19 cellular contexts compared by ENCODE assay signal in genomic region chr1:33425900-33426299, GRCh38. TPM values are rescaled to one million over a fixed set of nuclear protein-coding genes. Genes with fewer than 3 reads are reported as not detected.
DNase-seq lines count a peak whose midpoint lies in the region; ATAC-seq and TF ChIP-seq lines count a peak whose summit lies in the region.
"Had no signal": no experiment of that assay in that cellular context is flagged by ENCODE, and none has a peak within 500 bp of the region (broad histone marks: within the 10 kb centered on the region; RNA-seq: fewer than 3 reads in every experiment).

No MANE protein-coding gene starts in this region.

- no peak overlapping the region for H3K27ac Mint-ChIP-seq in activated CD4-positive, alpha-beta T cell treated with anti-CD3 and anti-CD28 coated beads for 36 hours
- H3K27ac Mint-ChIP-seq in activated CD4-positive, alpha-beta T cell treated with anti-CD3 and anti-CD28 coated beads, Interleukin-2, amount 10 ng/mL, durations not matched to agents 7 days and 5 days, result no peak overlapping the region
- no peak overlapping the region for H3K27ac Mint-ChIP-seq in stimulated activated naive B cell treated with anti-CD40 and anti-IgM and Interleukin-4, amounts not matched to agents 10 μg/mL and 1 μg/mL and 100 μg/mL, for 72 hours
- H3K27ac Mint-ChIP-seq: B cell; CD4-positive, CD25-positive, alpha-beta regulatory T cell had no signal

- peak; percentile 48 for ATAC-seq in activated CD4-positive, alpha-beta T cell treated with anti-CD3 and anti-CD28 coated beads for 36 hours
- ATAC-seq in stimulated activated naive B cell treated with anti-CD40 and anti-IgM and Interleukin-4, amounts not matched to agents 10 μg/mL and 1 μg/mL and 100 μg/mL, for 72 hours (replicated peaks), result peak; percentile 47 to 64
- no peak for ATAC-seq in aorta (ENCODE audit: low FRiP score)
- ATAC-seq in GM21381 (IDR thresholded peaks at IDR 0.05; ENCODE audit: unreplicated experiment), result no peak
- ATAC-seq: K562 had no signal

- DNase-seq in activated CD4-positive, alpha-beta T cell treated with anti-CD3 and anti-CD28 coated beads for 36 hours, result peak; percentile 8
- no peak for DNase-seq in activated CD4-positive, alpha-beta T cell treated with anti-CD3 and anti-CD28 coated beads, Interleukin-2, amount 10 ng/mL, durations not matched to agents 7 days and 5 days
- DNase-seq in GM20000 (ENCODE audit: low spot score), result peak; percentile 43
- no peak for DNase-seq in stimulated activated naive B cell treated with anti-CD40 and anti-IgM and Interleukin-4, amounts not matched to agents 10 μg/mL and 1 μg/mL and 100 μg/mL, for 72 hours
- DNase-seq in cerebellar cortex (ENCODE audit: low spot score), result no peak
- no peak for DNase-seq in aorta
- DNase-seq: CD4-positive, CD25-positive, alpha-beta regulatory T cell; DMS53; HCEC 1CT; NCI-H1417 treated with DMSO at 0.1 percent for 48 hours; NCI-H1930; NCI-H526 treated with DMSO at 0.1 percent for 48 hours; RPMI8226; SJCRH30 had no signal

- no peaks in the 10 kb centered on the region for H3K9me3 Mint-ChIP-seq in activated CD4-positive, alpha-beta T cell treated with anti-CD3 and anti-CD28 coated beads for 36 hours (ENCODE audit: low read depth)
- H3K9me3 Mint-ChIP-seq in activated CD4-positive, alpha-beta T cell treated with anti-CD3 and anti-CD28 coated beads, Interleukin-2, amount 10 ng/mL, durations not matched to agents 7 days and 5 days, result no peaks in the 10 kb centered on the region
- no peaks in the 10 kb centered on the region for H3K9me3 Mint-ChIP-seq in stimulated activated naive B cell treated with anti-CD40 and anti-IgM and Interleukin-4, amounts not matched to agents 10 μg/mL and 1 μg/mL and 100 μg/mL, for 72 hours

- no peaks in the 10 kb centered on the region for H3K27me3 ChIP-seq in aorta (ENCODE audit: control insufficient read depth in 1 of 2, insufficient read depth in 2 of 2, low read length in 1 of 2)
- H3K27me3 ChIP-seq: SJCRH30 had no signal

- 94 to 100% methylated on average over 2 of the region's 2 CpGs for WGBS in aorta, 2 donors

- peaks cover 14% of the 10 kb centered on the region for H3K27me3 Mint-ChIP-seq in activated CD4-positive, alpha-beta T cell treated with anti-CD3 and anti-CD28 coated beads for 36 hours
- peaks cover 30% of the 10 kb centered on the region for H3K27me3 Mint-ChIP-seq in activated CD4-positive, alpha-beta T cell treated with anti-CD3 and anti-CD28 coated beads, Interleukin-2, amount 10 ng/mL, durations not matched to agents 7 days and 5 days
- H3K27me3 Mint-ChIP-seq in stimulated activated naive B cell treated with anti-CD40 and anti-IgM and Interleukin-4, amounts not matched to agents 10 μg/mL and 1 μg/mL and 100 μg/mL, for 72 hours, result peaks cover 16 to 17% of the 10 kb centered on the region in 2 donors

- H3K9me3 ChIP-seq in aorta (ENCODE audit: control insufficient read depth, low read length), result no peaks in the 10 kb centered on the region
- H3K9me3 ChIP-seq: SJCRH30 had no signal

- H3K4me1 Mint-ChIP-seq in activated CD4-positive, alpha-beta T cell treated with anti-CD3 and anti-CD28 coated beads for 36 hours, result peaks cover 5% of the 10 kb centered on the region
- H3K4me1 Mint-ChIP-seq in activated CD4-positive, alpha-beta T cell treated with anti-CD3 and anti-CD28 coated beads, Interleukin-2, amount 10 ng/mL, durations not matched to agents 7 days and 5 days, result peaks cover 5% of the 10 kb centered on the region
- H3K4me1 Mint-ChIP-seq in stimulated activated naive B cell treated with anti-CD40 and anti-IgM and Interleukin-4, amounts not matched to agents 10 μg/mL and 1 μg/mL and 100 μg/mL, for 72 hours, result peaks cover 8 to 11% of the 10 kb centered on the region in 2 donors
- H3K4me1 Mint-ChIP-seq: B cell had no signal

- H3K27ac ChIP-seq in VCaP (peak overlapping the region; percentile 91; the same call in 1 of the 2 replicates), aorta (ENCODE audit: low read depth in 1 of 2, low read length in 2 of 2) (no peak overlapping the region)
- H3K27ac ChIP-seq: 22Rv1, SJCRH30 had no signal

- intact Hi-C loops in activated CD4-positive, alpha-beta T cell treated with anti-CD3 and anti-CD28 coated beads for 36 hours (cut with DNase I, micrococcal nuclease), result no loop called here
- intact Hi-C loops in aorta (cut with DNase I), result no loop called here

- H3K36me3 ChIP-seq in aorta (ENCODE audit: control insufficient read depth in 1 of 2, insufficient read depth in 2 of 2, low read length in 1 of 2), result peaks cover 0 to 2% of the 10 kb centered on the region in 2 donors

- peaks cover 0 to 7% of the 10 kb centered on the region in 2 donors for H3K4me1 ChIP-seq in aorta (ENCODE audit: control insufficient read depth in 1 of 2, insufficient read depth in 2 of 2, low read length in 2 of 2)

- TF ChIP-seq CTCF in GM20000 (IDR thresholded peaks at IDR 0.05; ENCODE audit: extremely low read depth, missing control alignments) (no peak), VCaP (conservative IDR thresholded peaks at IDR 0.05) (no peak)

- CTCF ChIA-PET in activated CD4-positive, alpha-beta T cell treated with anti-CD3 and anti-CD28 coated beads for 36 hours (lab: Charles Lee), result interaction anchor here (1.0 kb wide), 1 partner anchor 18 kb away, joined by 3 read pairs; no protein-coding TSS in a partner anchor
- CTCF ChIA-PET in activated CD4-positive, alpha-beta T cell treated with anti-CD3 and anti-CD28 coated beads, Interleukin-2, amount 10 ng/mL, durations not matched to agents 7 days and 5 days (lab: Charles Lee), result no interaction called here

- POLR2A ChIA-PET in activated CD4-positive, alpha-beta T cell treated with anti-CD3 and anti-CD28 coated beads for 36 hours (lab: Charles Lee), result no interaction called here
- POLR2A ChIA-PET in activated CD4-positive, alpha-beta T cell treated with anti-CD3 and anti-CD28 coated beads, Interleukin-2, amount 10 ng/mL, durations not matched to agents 7 days and 5 days (lab: Charles Lee), result no interaction called here

- no peaks in the 10 kb centered on the region for H3K36me3 Mint-ChIP-seq in activated CD4-positive, alpha-beta T cell treated with anti-CD3 and anti-CD28 coated beads for 36 hours (ENCODE audit: low read depth)
- no peaks in the 10 kb centered on the region for H3K36me3 Mint-ChIP-seq in activated CD4-positive, alpha-beta T cell treated with anti-CD3 and anti-CD28 coated beads, Interleukin-2, amount 10 ng/mL, durations not matched to agents 7 days and 5 days (ENCODE audit: low read depth)
- no peaks in the 10 kb centered on the region for H3K36me3 Mint-ChIP-seq in stimulated activated naive B cell treated with anti-CD40 and anti-IgM and Interleukin-4, amounts not matched to agents 10 μg/mL and 1 μg/mL and 100 μg/mL, for 72 hours
- H3K36me3 Mint-ChIP-seq: CD4-positive, CD25-positive, alpha-beta regulatory T cell had no signal

- no peak overlapping the region for H3K4me3 Mint-ChIP-seq in activated CD4-positive, alpha-beta T cell treated with anti-CD3 and anti-CD28 coated beads for 36 hours
- no peak overlapping the region for H3K4me3 Mint-ChIP-seq in activated CD4-positive, alpha-beta T cell treated with anti-CD3 and anti-CD28 coated beads, Interleukin-2, amount 10 ng/mL, durations not matched to agents 7 days and 5 days
- no peak overlapping the region for H3K4me3 Mint-ChIP-seq in stimulated activated naive B cell treated with anti-CD40 and anti-IgM and Interleukin-4, amounts not matched to agents 10 μg/mL and 1 μg/mL and 100 μg/mL, for 72 hours
- H3K4me3 Mint-ChIP-seq: B cell; CD4-positive, CD25-positive, alpha-beta regulatory T cell had no signal

- no peak overlapping the region for H3K4me3 ChIP-seq in aorta (ENCODE audit: low read length in 2 of 2)
- H3K4me3 ChIP-seq: K562, SJCRH30 had no signal

RNA-seq across cellular contexts. Expression of gene PHC2, which starts 5.0 kb away (rescaled TPM):
- 10 to 100 TPM; 23.8 to 28.4 TPM for total RNA-seq in activated CD4-positive, alpha-beta T cell treated with anti-CD3 and anti-CD28 coated beads for 36 hours
- total RNA-seq in activated CD4-positive, alpha-beta T cell treated with anti-CD3 and anti-CD28 coated beads, Interleukin-2, amount 10 ng/mL, durations not matched to agents 7 days and 5 days, result 10 to 100 TPM; 43.2 to 48.3 TPM
- total RNA-seq in aorta, result 100 to 1,000 TPM in 1 of 2 donors, 10 to 100 TPM in 1; 96.6 to 156 TPM
- polyA plus RNA-seq in aorta, result 100 to 1,000 TPM in 1 of 2 donors, 10 to 100 TPM in 1; 82.4 to 118 TPM

RNA-seq across cellular contexts. Expression of gene ZSCAN20, which starts 46.5 kb away (rescaled TPM):
- total RNA-seq in activated CD4-positive, alpha-beta T cell treated with anti-CD3 and anti-CD28 coated beads for 36 hours, result 1 to 10 TPM; 3.4 to 5.4 TPM
- 1 to 10 TPM; 1.5 to 2.2 TPM for total RNA-seq in activated CD4-positive, alpha-beta T cell treated with anti-CD3 and anti-CD28 coated beads, Interleukin-2, amount 10 ng/mL, durations not matched to agents 7 days and 5 days
- total RNA-seq in aorta, result 1 to 10 TPM; 5.9 to 8.0 TPM
- polyA plus RNA-seq in aorta, result 1 to 10 TPM; 2.1 to 2.2 TPM

Comparison
In these comparisons a context has a peak if more than half of its experiments do, and no peak if none do; other contexts are left out.
1. DNase-seq: peak in activated CD4-positive, alpha-beta T cell treated with anti-CD3 and anti-CD28 coated beads for 36 hours (single experiment) and GM20000 (single experiment); none in activated CD4-positive, alpha-beta T cell treated with anti-CD3 and anti-CD28 coated beads, Interleukin-2, amount 10 ng/mL, durations not matched to agents 7 days and 5 days (single experiment), stimulated activated naive B cell treated with anti-CD40 and anti-IgM and Interleukin-4, amounts not matched to agents 10 μg/mL and 1 μg/mL and 100 μg/mL, for 72 hours (single experiment), cerebellar cortex (single experiment) and aorta (0 of 2).
2. ATAC-seq: peak in activated CD4-positive, alpha-beta T cell treated with anti-CD3 and anti-CD28 coated beads for 36 hours (single experiment) and stimulated activated naive B cell treated with anti-CD40 and anti-IgM and Interleukin-4, amounts not matched to agents 10 μg/mL and 1 μg/mL and 100 μg/mL, for 72 hours (2 of 2); none in aorta (single experiment) and GM21381 (single experiment).